Comparison of ENCODE assay signal across 19 cellular contexts in the genomic region with DNA sequence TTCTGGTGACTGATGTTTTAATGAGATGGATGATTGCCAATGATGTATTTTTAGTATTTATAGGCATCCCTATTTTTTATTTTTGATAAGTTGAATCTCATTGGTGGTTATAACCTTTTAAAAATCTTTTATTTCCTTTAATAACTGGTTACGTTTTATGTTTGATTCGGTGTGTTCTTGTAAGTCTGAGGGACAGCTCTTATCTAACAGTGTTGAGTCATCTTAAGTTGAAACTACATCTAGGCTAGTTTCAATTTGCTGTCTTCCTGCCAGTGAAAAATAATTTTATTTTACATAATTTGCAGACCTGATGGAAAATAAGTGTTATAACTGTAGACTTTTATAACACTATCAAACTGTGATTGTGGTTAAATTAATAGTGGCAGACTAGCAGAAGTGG. TPM values are rescaled to one million over a fixed set of nuclear protein-coding genes. Genes with fewer than 3 reads are reported as not detected.
DNase-seq lines count a peak whose midpoint lies in the region; ATAC-seq lines count a peak whose summit lies in the region.
"Had no signal": no experiment of that assay in that cellular context is flagged by ENCODE, and none has a peak within 500 bp of the region (broad histone marks: within the 10 kb centered on the region; RNA-seq: fewer than 3 reads in every experiment).

No MANE protein-coding gene starts in this region.

- no peak overlapping the region for H3K27ac ChIP-seq in ACC112 (ENCODE audit: low read depth, low read length)
- H3K27ac ChIP-seq: transverse colon had no signal

- peaks cover 32% of the 10 kb centered on the region for H3K27me3 Mint-ChIP-seq in activated T-helper 1 cell treated with anti-CD3 and anti-CD28 coated beads, Interleukin-12 subunit alpha, Interleukin-12 subunit beta, Interleukin-2, Interleukin-4 antibody, amounts not matched to agents 30 ng/mL and 10 ng/mL and 1 ng/mL, durations not matched to agents 14 hours and 24 hours and 36 hours (ENCODE audit: insufficient read depth)

- peak overlapping the region; percentile 57 for H3K4me3 Mint-ChIP-seq in activated T-helper 1 cell treated with anti-CD3 and anti-CD28 coated beads, Interleukin-12 subunit alpha, Interleukin-12 subunit beta, Interleukin-2, Interleukin-4 antibody, amounts not matched to agents 30 ng/mL and 10 ng/mL and 1 ng/mL, durations not matched to agents 14 hours and 24 hours and 36 hours
- H3K4me3 Mint-ChIP-seq: endodermal cell, GM23338, naive B cell had no signal

- peaks cover 63% of the 10 kb centered on the region for H3K4me1 Mint-ChIP-seq in activated T-helper 1 cell treated with anti-CD3 and anti-CD28 coated beads, Interleukin-12 subunit alpha, Interleukin-12 subunit beta, Interleukin-2, Interleukin-4 antibody, amounts not matched to agents 30 ng/mL and 10 ng/mL and 1 ng/mL, durations not matched to agents 14 hours and 24 hours and 36 hours (ENCODE audit: low read depth)

- intact Hi-C loops in activated T-helper 1 cell treated with anti-CD3 and anti-CD28 coated beads, Interleukin-12 subunit alpha, Interleukin-12 subunit beta, Interleukin-2, Interleukin-4 antibody, amounts not matched to agents 30 ng/mL and 10 ng/mL and 1 ng/mL, durations not matched to agents 14 hours and 24 hours and 36 hours (cut with micrococcal nuclease) = no loop called here

- H3K9me3 Mint-ChIP-seq in activated T-helper 1 cell treated with anti-CD3 and anti-CD28 coated beads, Interleukin-12 subunit alpha, Interleukin-12 subunit beta, Interleukin-2, Interleukin-4 antibody, amounts not matched to agents 30 ng/mL and 10 ng/mL and 1 ng/mL, durations not matched to agents 14 hours and 24 hours and 36 hours = no peaks in the 10 kb centered on the region
- H3K9me3 Mint-ChIP-seq: endodermal cell, T-cell had no signal

- DNase-seq in activated T-helper 1 cell treated with anti-CD3 and anti-CD28 coated beads, Interleukin-12 subunit alpha, Interleukin-12 subunit beta, Interleukin-2, Interleukin-4 antibody, amounts not matched to agents 30 ng/mL and 10 ng/mL and 1 ng/mL, durations not matched to agents 14 hours and 24 hours and 36 hours (ENCODE audit: low spot score) = no peak
- DNase-seq in iris pigment epithelial cell (ENCODE audit: low read depth) (peak; percentile 65), A172 (ENCODE audit: low spot score) (no peak), epidermal melanocyte (ENCODE audit: insufficient read length, low spot score) (no peak)
- DNase-seq: activated CD4-positive, alpha-beta T cell treated with anti-CD3 and anti-CD28 coated beads, Interleukin-2, amount 50 U/mL, for 4 hours; activated effector memory CD4-positive, alpha-beta T cell treated with Interleukin-2 at 50 U/mL for 16 hours; DMS79; endodermal cell; KG1; naive B cell; NCI-H146; NCI-H510A; T-cell; transverse colon had no signal

- no peak overlapping the region for H2AFZ ChIP-seq in ACC112 (ENCODE audit: low read length, unreplicated experiment)
- H2AFZ ChIP-seq: GM23338 had no signal

- peaks cover 79% of the 10 kb centered on the region for H3K79me2 ChIP-seq in ACC112 (ENCODE audit: control insufficient read depth, insufficient read depth, low read length, unreplicated experiment)

- peaks cover 2% of the 10 kb centered on the region; the same call in 1 of the 2 replicates for H3K27me3 ChIP-seq in ACC112 (ENCODE audit: insufficient read depth, low read length)
- H3K27me3 ChIP-seq: transverse colon had no signal

- H3K4me3 ChIP-seq in ACC112 (ENCODE audit: low read depth, low read length) = peak overlapping the region; percentile 30; the same call in 1 of the 2 replicates
- H3K4me3 ChIP-seq: GM23338, transverse colon had no signal

- ATAC-seq in GM19351 (IDR thresholded peaks at IDR 0.05; ENCODE audit: unreplicated experiment) (peak; percentile 24), GM19328 (IDR thresholded peaks at IDR 0.05; ENCODE audit: unreplicated experiment) (no peak), GM19463 (IDR thresholded peaks at IDR 0.05; ENCODE audit: unreplicated experiment) (no peak)
- ATAC-seq: GM23338, T-cell had no signal

- H3K36me3 ChIP-seq in ACC112 (ENCODE audit: insufficient read depth, low read length) = no peaks in the 10 kb centered on the region
- H3K36me3 ChIP-seq: transverse colon had no signal

- peaks cover 6% of the 10 kb centered on the region for H3K36me3 Mint-ChIP-seq in activated T-helper 1 cell treated with anti-CD3 and anti-CD28 coated beads, Interleukin-12 subunit alpha, Interleukin-12 subunit beta, Interleukin-2, Interleukin-4 antibody, amounts not matched to agents 30 ng/mL and 10 ng/mL and 1 ng/mL, durations not matched to agents 14 hours and 24 hours and 36 hours (ENCODE audit: low read depth)
- H3K36me3 Mint-ChIP-seq: T-cell had no signal

- H3K4me1 ChIP-seq in ACC112 (ENCODE audit: control insufficient read depth, insufficient read depth, low read length, unreplicated experiment) = peaks cover 28% of the 10 kb centered on the region

- no peak overlapping the region for H3K27ac Mint-ChIP-seq in activated T-helper 1 cell treated with anti-CD3 and anti-CD28 coated beads, Interleukin-12 subunit alpha, Interleukin-12 subunit beta, Interleukin-2, Interleukin-4 antibody, amounts not matched to agents 30 ng/mL and 10 ng/mL and 1 ng/mL, durations not matched to agents 14 hours and 24 hours and 36 hours
- H3K27ac Mint-ChIP-seq: naive B cell had no signal

RNA-seq across cellular contexts. Expression of a gene that starts 4.6 kb away (rescaled TPM):
- 70.1 and 75.9 TPM in 2 replicates for total RNA-seq in activated T-helper 1 cell treated with anti-CD3 and anti-CD28 coated beads, Interleukin-12 subunit alpha, Interleukin-12 subunit beta, Interleukin-2, Interleukin-4 antibody, amounts not matched to agents 30 ng/mL and 10 ng/mL and 1 ng/mL, durations not matched to agents 14 hours and 24 hours and 36 hours
- 29.9 and 36.3 TPM in 2 replicates for total RNA-seq in A172 (2014; rRNA removed; shearing (Covaris generic))
